In genomic region chr7:1599571-1600395, GRCh38 we compare ENCODE assay signal across 2 cellular contexts.
TF ChIP-seq lines count a peak whose summit lies in the region.

No MANE protein-coding gene starts in this region.

TF ChIP-seq in A549, 52 proteins besides CTCF, POLR2A, EP300 and RAD21 (continued from another document):
- TF ChIP-seq NFE2L2 (conservative IDR thresholded peaks at IDR 0.05; ENCODE audit: low read length) (no peak), ZFP36 (IDR thresholded peaks at IDR 0.05; ENCODE audit: borderline replicate concordance, partially characterized antibody) (peak; percentile 6)

TF ChIP-seq in HEK293T, 16 proteins besides CTCF, POLR2A, EP300 and RAD21 (continued from another document):
- no peak for TF ChIP-seq PKNOX1 (IDR thresholded peaks at IDR 0.05)
- TF ChIP-seq FOXM1 (IDR thresholded peaks at IDR 0.05; ENCODE audit: borderline replicate concordance), result no peak
- no peak for TF ChIP-seq LEF1 (IDR thresholded peaks at IDR 0.05; ENCODE audit: borderline replicate concordance)
- TF ChIP-seq NFRKB (IDR thresholded peaks at IDR 0.05), result no peak
- no peak for TF ChIP-seq TARDBP (IDR thresholded peaks at IDR 0.05)
- no peak for TF ChIP-seq CTBP1 (IDR thresholded peaks at IDR 0.05; ENCODE audit: borderline replicate concordance)
- no peak for TF ChIP-seq SUZ12 (IDR thresholded peaks at IDR 0.05)
- no peak for TF ChIP-seq FOXK2 (IDR thresholded peaks at IDR 0.05)
- TF ChIP-seq BHLHE40 (IDR thresholded peaks at IDR 0.05; ENCODE audit: borderline replicate concordance), result no peak
- TF ChIP-seq ELF4 (IDR thresholded peaks at IDR 0.05), result no peak
- TF ChIP-seq FOXA1 (IDR thresholded peaks at IDR 0.05), result no peak
- no peak for TF ChIP-seq SP1 (IDR thresholded peaks at IDR 0.05)
- no peak for TF ChIP-seq HDGF (IDR thresholded peaks at IDR 0.05; ENCODE audit: borderline replicate concordance)
- TF ChIP-seq ARNT (IDR thresholded peaks at IDR 0.05), result no peak
